18 cellular contexts compared by ENCODE assay signal in the genomic region with DNA sequence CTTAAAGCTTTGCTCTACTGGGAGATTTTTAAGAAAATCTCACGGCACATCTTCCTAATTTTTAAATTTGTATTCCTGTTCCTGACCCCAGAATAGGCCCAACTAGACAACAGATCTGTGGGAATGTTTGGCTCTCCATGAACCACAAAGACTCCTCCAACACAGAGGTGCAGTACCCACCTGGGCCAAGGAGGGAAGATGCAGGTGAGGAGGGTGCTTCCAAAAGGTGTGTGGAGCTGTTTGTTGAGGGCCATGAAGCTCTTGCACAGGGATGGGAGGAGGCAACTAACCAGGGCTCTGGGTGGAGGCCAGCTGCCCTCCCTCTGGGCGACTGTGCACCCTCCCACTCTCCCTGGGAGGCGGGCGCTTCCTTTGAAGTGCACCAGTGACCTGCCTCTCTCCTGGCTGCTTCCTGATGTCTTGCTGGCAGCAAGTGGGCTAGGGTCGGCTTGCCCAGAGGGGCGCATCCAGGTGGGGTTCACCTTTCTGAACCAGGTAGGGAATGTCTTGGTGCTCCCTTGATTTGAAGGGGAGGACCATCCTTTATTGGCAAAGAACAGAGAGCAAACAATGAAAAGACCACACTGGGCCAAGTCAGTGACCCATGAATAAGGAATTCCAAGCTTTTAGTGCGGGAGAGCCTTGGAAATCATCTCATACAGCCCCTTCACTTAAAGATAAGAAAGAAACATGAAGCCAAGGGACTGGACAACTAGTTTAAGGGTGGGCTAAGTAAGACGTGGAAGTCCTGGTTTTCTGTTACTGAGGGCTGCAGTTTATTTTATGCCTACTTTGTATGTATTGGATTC.
DNase-seq lines count a peak whose midpoint lies in the region; ATAC-seq and TF ChIP-seq lines count a peak whose summit lies in the region.
"Had no signal": no experiment of that assay in that cellular context is flagged by ENCODE, and none has a peak within 500 bp of the region (broad histone marks: within the 10 kb centered on the region; RNA-seq: fewer than 3 reads in every experiment).

No MANE protein-coding gene starts in this region.

- H3K27ac ChIP-seq in thoracic aorta, result peak overlapping the region in 1 of 2 donors; percentile 43
- H3K27ac ChIP-seq: Peyer's patch, sigmoid colon, vagina had no signal

- ATAC-seq in thoracic aorta (ENCODE audit: insufficient number of reproducible peaks, low FRiP score, low read depth) (peak; percentile 26), HG03342 (IDR thresholded peaks at IDR 0.05; ENCODE audit: unreplicated experiment) (no peak), HG02840 (IDR thresholded peaks at IDR 0.05; ENCODE audit: low FRiP score, unreplicated experiment) (no peak)
- ATAC-seq: stimulated activated naive B cell treated with anti-CD40 and anti-IgM and Interleukin-4, amounts not matched to agents 10 μg/mL and 1 μg/mL and 100 μg/mL, for 72 hours had no signal

- DNase-seq in NCI-H748 (lab: John Stamatoyannopoulos, UW; ENCODE audit: unreplicated experiment), result peak; percentile 9
- DNase-seq in NCI-H748 treated with DMSO at 0.1 percent for 48 hours (lab: John Stamatoyannopoulos, UW), result no peak
- peak; percentile 51 for DNase-seq in NCI-H510A treated with DMSO at 0.1 percent for 48 hours (lab: John Stamatoyannopoulos, UW)
- DNase-seq in kidney tubule cell (ENCODE audit: low spot score), result peak; percentile 49
- DNase-seq in thoracic aorta (ENCODE audit: low spot score), result no peak
- no peak for DNase-seq in activated CD8-positive, alpha-beta memory T cell treated with anti-CD3 and anti-CD28 coated beads, Interleukin-2, amount 50 U/mL, for 48 hours
- DNase-seq: activated CD4-positive, alpha-beta T cell treated with anti-CD3 and anti-CD28 coated beads, Interleukin-2, amount 10 ng/mL, durations not matched to agents 7 days and 5 days; Calu3; NCI-H2227 treated with DMSO at 0.1 percent for 48 hours; Peyer's patch; sigmoid colon; stimulated activated naive B cell treated with anti-CD40 and anti-IgM and Interleukin-4, amounts not matched to agents 10 μg/mL and 1 μg/mL and 100 μg/mL, for 72 hours; T-helper 2 cell had no signal

- no peak for TF ChIP-seq CTCF in thoracic aorta (IDR thresholded peaks at IDR 0.05)

- peaks cover 11 to 53% of the 10 kb centered on the region in 2 donors for H3K4me1 ChIP-seq in thoracic aorta (ENCODE audit: control insufficient read depth in 1 of 2, low read depth in 2 of 2)
- H3K4me1 ChIP-seq: Peyer's patch, sigmoid colon, vagina had no signal

- H3K27me3 ChIP-seq in thoracic aorta (replicated peaks; ENCODE audit: insufficient read depth), result no peaks in the 10 kb centered on the region
- H3K27me3 ChIP-seq: ascending aorta, Peyer's patch, sigmoid colon, vagina had no signal

- H3K9me3 ChIP-seq in thoracic aorta, result no peaks in the 10 kb centered on the region
- H3K9me3 ChIP-seq: ascending aorta, Peyer's patch, sigmoid colon, vagina had no signal

- H3K36me3 ChIP-seq in thoracic aorta, result no peaks in the 10 kb centered on the region
- H3K36me3 ChIP-seq: ascending aorta, Peyer's patch, sigmoid colon, vagina had no signal

- H3K4me3 ChIP-seq in thoracic aorta, result no peak overlapping the region
- H3K4me3 ChIP-seq: ascending aorta, coronary artery, Peyer's patch, sigmoid colon, vagina had no signal

Comparison
In these comparisons a context has a peak if more than half of its experiments do, and no peak if none do; other contexts are left out.
1. DNase-seq: peak in NCI-H748 (single experiment), NCI-H510A treated with DMSO at 0.1 percent for 48 hours (single experiment) and kidney tubule cell (single experiment); none in NCI-H748 treated with DMSO at 0.1 percent for 48 hours (single experiment), thoracic aorta (single experiment) and activated CD8-positive, alpha-beta memory T cell treated with anti-CD3 and anti-CD28 coated beads, Interleukin-2, amount 50 U/mL, for 48 hours (single experiment).